ENCODE assay signal across 21 cellular contexts in the genomic region with DNA sequence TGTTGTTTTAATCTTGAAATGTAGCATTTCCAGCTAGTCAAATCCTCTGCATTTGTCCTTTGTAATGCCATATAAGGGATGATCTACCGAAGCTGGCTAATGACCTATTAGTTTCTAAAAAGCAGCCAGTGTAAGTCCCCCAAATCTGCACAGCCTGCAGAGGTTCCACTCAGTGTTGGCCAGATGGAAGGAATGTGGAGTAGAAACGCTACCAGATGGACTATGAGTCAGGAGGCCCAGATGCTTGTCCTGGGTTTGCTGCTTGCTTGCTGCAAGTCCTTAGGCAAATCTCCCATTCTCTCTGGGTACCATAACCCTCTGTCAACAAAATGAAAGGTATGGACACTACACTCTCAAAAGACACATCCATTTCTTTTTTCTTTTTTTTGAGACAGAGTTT.
DNase-seq lines count a peak whose midpoint lies in the region; ATAC-seq, FAIRE-seq and TF ChIP-seq lines count a peak whose summit lies in the region.
"Had no signal": no experiment of that assay in that cellular context is flagged by ENCODE, and none has a peak within 500 bp of the region (broad histone marks: within the 10 kb centered on the region; RNA-seq: fewer than 3 reads in every experiment).

No MANE protein-coding gene starts in this region.

- no peak overlapping the region for H2BK5ac ChIP-seq in H1 (ENCODE audit: low read depth, low read length)

- H2AFZ ChIP-seq in H1 (ENCODE audit: low read length) (no peak overlapping the region), osteoblast (ENCODE audit: low read length) (no peak overlapping the region)

- TF ChIP-seq CTCF in H1 (IDR thresholded peaks at IDR 0.05; ENCODE audit: control extremely low read depth in 1 of 3, insufficient read depth in 1 of 3, low read depth in 1 of 3, low read length in 3 of 3): no peak
- TF ChIP-seq CTCF in osteoblast (IDR thresholded peaks at IDR 0.05; ENCODE audit: extremely low read depth, low read depth, low read length): no peak
- TF ChIP-seq CTCF in breast epithelium (IDR thresholded peaks at IDR 0.05): no peak

- H3K56ac ChIP-seq in H1 (replicated peaks; ENCODE audit: insufficient read length, low read depth, low read length): no peak overlapping the region

- H3K79me2 ChIP-seq in H1 (ENCODE audit: control insufficient read depth in 1 of 2, insufficient read depth in 2 of 2, low read length in 2 of 2): no peaks in the 10 kb centered on the region
- H3K79me2 ChIP-seq in osteoblast (ENCODE audit: insufficient read depth, low read length): no peaks in the 10 kb centered on the region

- no peak overlapping the region for H3K23ac ChIP-seq in H1 (ENCODE audit: insufficient read length)

- no peak overlapping the region for H3K14ac ChIP-seq in H1 (ENCODE audit: insufficient read length)

- peaks cover 0 to 4% (median 0%) of the 10 kb centered on the region in 4 experiments; a peak in 1 of 7 replicates for H3K4me1 ChIP-seq in H1 (replicated peaks in 1 of 4; ENCODE audit: control insufficient read depth in 3 of 4, insufficient read depth in 4 of 4, low read length in 3 of 4)
- no peaks in the 10 kb centered on the region for H3K4me1 ChIP-seq in osteoblast (ENCODE audit: insufficient read depth, low read length)
- H3K4me1 ChIP-seq in breast epithelium: no peaks in the 10 kb centered on the region
- H3K4me1 ChIP-seq: thyroid gland had no signal

- H2AK5ac ChIP-seq in H1 (ENCODE audit: low read depth, low read length): no peak overlapping the region

- FAIRE-seq in H1 (lab: Jason Lieb, UNC): no peak
- FAIRE-seq: colon, GM12892, TTC549 had no signal

- H4K5ac ChIP-seq in H1 (ENCODE audit: insufficient read length, low read depth, low read length): no peak overlapping the region

- no peak for TF ChIP-seq EP300 in H1 (IDR thresholded peaks at IDR 0.05; ENCODE audit: borderline replicate concordance in 1 of 2, low read depth in 2 of 2, low read length in 2 of 2)

- H3K27ac ChIP-seq in H1 (ENCODE audit: low read depth, low read length) (no peak overlapping the region), osteoblast (ENCODE audit: low read depth, low read length) (no peak overlapping the region), breast epithelium (no peak overlapping the region)
- H3K27ac ChIP-seq: ovary, sigmoid colon, SK-N-MC, thyroid gland had no signal

- H4K8ac ChIP-seq in H1 (ENCODE audit: extremely low read depth, insufficient read depth, low read length): no peak overlapping the region

- no peak for ATAC-seq in GM18502 (IDR thresholded peaks at IDR 0.05; ENCODE audit: poor library complexity, unreplicated experiment)
- ATAC-seq: activated naive CD8-positive, alpha-beta T cell treated with anti-CD3 and anti-CD28 coated beads, Interleukin-2, amount 50 U/mL, for 24 hours had no signal

- 77% methylated on average over 2 of the region's 2 CpGs; no CpG with 5 or more reads in 1 of the 2 experiments for WGBS in H1 (ENCODE audit: extremely low coverage in 1 of 2, insufficient coverage in 1 of 2, insufficient read length in 1 of 2, insufficient replicate concordance in 2 of 2, low coverage in 1 of 2, low lambda C conversion rate in 2 of 2, missing lambda C conversion rate in 1 of 2), 2 experiments

- no peak overlapping the region for H3K18ac ChIP-seq in H1 (ENCODE audit: extremely low read depth, low read length)

- H3K36me3 ChIP-seq in H1 (ENCODE audit: control insufficient read depth in 2 of 4, insufficient read depth in 4 of 4, low read length in 3 of 4): no peaks in the 10 kb centered on the region
- H3K36me3 ChIP-seq in osteoblast (ENCODE audit: insufficient read depth, low read length): no peaks in the 10 kb centered on the region
- no peaks in the 10 kb centered on the region for H3K36me3 ChIP-seq in breast epithelium
- H3K36me3 ChIP-seq: ovary, sigmoid colon, thyroid gland had no signal

- H4K91ac ChIP-seq in H1 (replicated peaks; ENCODE audit: insufficient read length, low read length): no peak overlapping the region

- intact Hi-C loops in breast epithelium (cut with DNase I; ENCODE audit: low total_unique reads): no loop called here

- no peaks in the 10 kb centered on the region for H4K20me1 ChIP-seq in H1 (replicated peaks in 1 of 2; ENCODE audit: control insufficient read depth in 1 of 2, insufficient read depth in 2 of 2, low read length in 2 of 2)
- H4K20me1 ChIP-seq in osteoblast (ENCODE audit: insufficient read depth, low read length): no peaks in the 10 kb centered on the region

- no peaks in the 10 kb centered on the region for H3K27me3 ChIP-seq in H1 (replicated peaks in 1 of 4; ENCODE audit: control insufficient read depth in 3 of 4, extremely low read depth in 1 of 4, insufficient read depth in 3 of 4, low read length in 3 of 4)
- no peaks in the 10 kb centered on the region for H3K27me3 ChIP-seq in osteoblast (ENCODE audit: insufficient read depth, low read length)
- no peaks in the 10 kb centered on the region for H3K27me3 ChIP-seq in breast epithelium
- H3K27me3 ChIP-seq: ovary, sigmoid colon, thyroid gland had no signal

- H2BK15ac ChIP-seq in H1 (ENCODE audit: low read length): no peak overlapping the region

- TF ChIP-seq POLR2A in H1 (IDR thresholded peaks at IDR 0.05; ENCODE audit: control extremely low read depth in 1 of 2, low read depth in 2 of 2, low read length in 2 of 2): no peak
- TF ChIP-seq POLR2A in breast epithelium (IDR thresholded peaks at IDR 0.05): no peak

- H3K23me2 ChIP-seq in H1 (ENCODE audit: low read depth, low read length): no peaks in the 10 kb centered on the region

- H2BK12ac ChIP-seq in H1 (ENCODE audit: low read depth, low read length): no peak overlapping the region

- CTCF ChIA-PET in H1 (lab: Charles Lee; ENCODE audit: partially characterized antibody): interaction anchor here (1.4 kb wide), 1 partner anchor 457 kb away, joined by 4 read pairs; no protein-coding TSS in a partner anchor

- no peak overlapping the region for H3K4me2 ChIP-seq in H1 (ENCODE audit: insufficient read depth in 1 of 2, low read depth in 2 of 2, low read length in 2 of 2)
- no peak overlapping the region for H3K4me2 ChIP-seq in osteoblast (ENCODE audit: insufficient read depth, low read length)

- H2BK120ac ChIP-seq in H1 (replicated peaks; ENCODE audit: low read depth, low read length): no peak overlapping the region

- no peak overlapping the region; the same call in 1 of the 2 replicates for H2BK20ac ChIP-seq in H1 (ENCODE audit: low read length)

- no peak for TF ChIP-seq RAD21 in H1 (IDR thresholded peaks at IDR 0.05 in 1 of 2, conservative IDR thresholded peaks at IDR 0.05 in 1 of 2; ENCODE audit: low read depth in 2 of 2, low read length in 2 of 2)

- POLR2A ChIA-PET in H1 (lab: Charles Lee; ENCODE audit: partially characterized antibody): interaction anchor here (0.9 kb wide), 1 partner anchor 9 kb away, joined by 3 read pairs; no protein-coding TSS in a partner anchor

- H3K4me3 ChIP-seq in H1 (ENCODE audit: extremely low read depth in 1 of 4, insufficient read depth in 2 of 4, low read depth in 3 of 4, low read length in 4 of 4): no peak overlapping the region
- no peak overlapping the region for H3K4me3 ChIP-seq in osteoblast (ENCODE audit: insufficient read depth, low read length)
- H3K4me3 ChIP-seq in breast epithelium: no peak overlapping the region
- H3K4me3 ChIP-seq: ovary, sigmoid colon, SK-N-MC, thyroid gland had no signal

- H3K9me3 ChIP-seq in H1 (ENCODE audit: insufficient read depth in 2 of 2, low read depth in 1 of 2, low read length in 1 of 2): no peaks in the 10 kb centered on the region
- H3K9me3 ChIP-seq in osteoblast (ENCODE audit: low read depth, low read length): no peaks in the 10 kb centered on the region
- no peaks in the 10 kb centered on the region for H3K9me3 ChIP-seq in breast epithelium
- H3K9me3 ChIP-seq: ovary, sigmoid colon, thyroid gland had no signal

- peak; percentile 80 for DNase-seq in GM03348 (ENCODE audit: low spot score)
- DNase-seq in NCI-H69 (lab: John Stamatoyannopoulos, UW): peak; percentile 38
- DNase-seq in H1 (ENCODE audit: low read depth in 1 of 2, low spot score in 2 of 2): no peak
- peak; percentile 62 for DNase-seq in osteoblast (ENCODE audit: insufficient read length, low spot score, missing footprints)
- DNase-seq in activated effector memory CD4-positive, alpha-beta T cell treated with Interleukin-2 at 50 U/mL for 16 hours: no peak
- DNase-seq in cerebellar nuclear complex (lab: John Stamatoyannopoulos, UW): no peak
- DNase-seq in breast epithelium (ENCODE audit: low spot score in 2 of 2): no peak
- DNase-seq: activated CD4-positive, alpha-beta memory T cell treated with anti-CD3 and anti-CD28 coated beads for 36 hours; activated naive CD8-positive, alpha-beta T cell treated with anti-CD3 and anti-CD28 coated beads, Interleukin-2, amount 50 U/mL, for 24 hours; DMS79 treated with DMSO at 0.1 percent for 48 hours; H9; NCI-H226; ovary; sigmoid colon; stimulated activated CD4-positive, alpha-beta T cell treated with anti-CD3 and anti-CD28 coated beads, Interleukin-4, amount 100 ng/mL, for 1 hour; thyroid gland had no signal

- no peak overlapping the region for H3K4ac ChIP-seq in H1 (replicated peaks; ENCODE audit: insufficient read length, low read depth, low read length)

- H3K79me1 ChIP-seq in H1 (ENCODE audit: low read depth, low read length): no peaks in the 10 kb centered on the region

- H3K9ac ChIP-seq in H1 (replicated peaks in 1 of 4; ENCODE audit: extremely low read depth in 1 of 4, low read depth in 3 of 4, low read length in 3 of 4): no peak overlapping the region

TF ChIP-seq in H1, 55 proteins besides CTCF, POLR2A, EP300 and RAD21:
- TF ChIP-seq SP4 (IDR thresholded peaks at IDR 0.05; ENCODE audit: low read length): no peak
- TF ChIP-seq SUZ12 (IDR thresholded peaks at IDR 0.05; ENCODE audit: low read length): no peak
- TF ChIP-seq SRF (IDR thresholded peaks at IDR 0.05; ENCODE audit: low read depth, low read length): peak; percentile 44; the same call in 1 of the 2 replicates

Comparison
In these comparisons a context has a peak if more than half of its experiments do, and no peak if none do; other contexts are left out.
1. DNase-seq: peak in GM03348 (single experiment), NCI-H69 (single experiment) and osteoblast (single experiment); none in H1 (0 of 2), activated effector memory CD4-positive, alpha-beta T cell treated with Interleukin-2 at 50 U/mL for 16 hours (single experiment), cerebellar nuclear complex (0 of 2) and breast epithelium (0 of 2).